Comparison of ENCODE assay signal across 15 cellular contexts in genomic region chr2:85269959-85270358, GRCh38. TPM values are rescaled to one million over a fixed set of nuclear protein-coding genes. Genes with fewer than 3 reads are reported as not detected.
A peak's percentile ranks its signal among the peaks of the same experiment; 100 is the strongest.
DNase-seq lines count a peak whose midpoint lies in the region; ATAC-seq and TF ChIP-seq lines count a peak whose summit lies in the region.
"Had no signal": no experiment of that assay in that cellular context is flagged by ENCODE, and none has a peak within 500 bp of the region (broad histone marks: within the 10 kb centered on the region; RNA-seq: fewer than 3 reads in every experiment).

No MANE protein-coding gene starts in this region.

- ATAC-seq in mucosa of descending colon (peak; percentile 65), HG02610 (IDR thresholded peaks at IDR 0.05; ENCODE audit: unreplicated experiment) (no peak)

- TF ChIP-seq CTCF in A673 (conservative IDR thresholded peaks at IDR 0.05; ENCODE audit: low read depth, low read length) (no peak), fibroblast of the aortic adventitia (IDR thresholded peaks at IDR 0.05; ENCODE audit: insufficient read depth, low read length) (no peak), mucosa of descending colon (IDR thresholded peaks at IDR 0.05) (no peak)

- H3K4me3 ChIP-seq in A673 (ENCODE audit: low read depth, low read length, poor library complexity, severe bottlenecking) (no peak overlapping the region), fibroblast of the aortic adventitia (ENCODE audit: low read depth, low read length) (no peak overlapping the region), mucosa of descending colon (no peak overlapping the region)
- H3K4me3 ChIP-seq: neural progenitor cell, spleen had no signal

- no peaks in the 10 kb centered on the region for H3K27me3 ChIP-seq in A673 (replicated peaks; ENCODE audit: insufficient read depth, low read depth, low read length, poor library complexity)
- H3K27me3 ChIP-seq: neural progenitor cell had no signal

- H3K9me3 ChIP-seq in A673 (ENCODE audit: low read depth, low read length, poor library complexity, severe bottlenecking) (no peaks in the 10 kb centered on the region), mucosa of descending colon (no peaks in the 10 kb centered on the region)
- H3K9me3 ChIP-seq: spleen had no signal

- CTCF ChIA-PET in A673 (lab: Charles Lee) = no interaction called here

- peak overlapping the region; percentile 45 for H3K27ac ChIP-seq in A673 (ENCODE audit: low read depth, low read length, poor library complexity, severe bottlenecking)
- H3K27ac ChIP-seq: neural progenitor cell, spleen had no signal

- POLR2A ChIA-PET in A673 (lab: Charles Lee; ENCODE audit: low non-redundant PET) = interaction anchor here (0.6 kb wide), 1 partner anchor 19 kb away, joined by 3 read pairs; no protein-coding TSS in a partner anchor

- no TSS peak for BruUV-seq in A673 (replicated peaks; lab: Mats Ljungman, UMichigan)

- peaks cover 29% of the 10 kb centered on the region for H3K4me1 ChIP-seq in A673 (ENCODE audit: insufficient read depth, low read length, poor library complexity, severe bottlenecking)
- H3K4me1 ChIP-seq in mucosa of descending colon (ENCODE audit: low read depth) = peaks cover 7% of the 10 kb centered on the region

- DNase-seq in A673 (ENCODE audit: low spot score) (no peak), NCI-H510A treated with DMSO at 0.1 percent for 48 hours (lab: John Stamatoyannopoulos, UW) (peak; percentile 50), fibroblast of the aortic adventitia (ENCODE audit: low read depth) (peak; percentile 90), mucosa of descending colon (peak in 1 of 3 donors; percentile 41), activated T-cell treated with anti-CD3 and anti-CD28 coated beads for 4 hours (no peak), NCI-H1105 treated with DMSO at 0.1 percent for 48 hours (lab: John Stamatoyannopoulos, UW) (no peak), SKM-1 treated with dmso at 0.1 percent for 144 hours (lab: John Stamatoyannopoulos, UW; ENCODE audit: unreplicated experiment) (no peak)
- DNase-seq: activated CD4-positive, alpha-beta memory T cell treated with anti-CD3 and anti-CD28 coated beads for 36 hours; activated gamma-delta T cell; NCI-H2081; spleen; T-helper 1 cell; trophoblast cell had no signal

- H3K36me3 ChIP-seq in A673 (ENCODE audit: insufficient read depth, low read length, poor library complexity, severe bottlenecking) (no peaks in the 10 kb centered on the region), mucosa of descending colon (ENCODE audit: low read depth) (no peaks in the 10 kb centered on the region)
- H3K36me3 ChIP-seq: neural progenitor cell, spleen had no signal

- intact Hi-C loops in A673 (cut with micrococcal nuclease; ENCODE audit: unreplicated experiment) (no loop called here), mucosa of descending colon (cut with DNase I, micrococcal nuclease) (no loop called here)

RNA-seq across cellular contexts. Expression of gene TGOLN2, which starts 57.8 kb away (rescaled TPM):
- total RNA-seq in A673 (2021) = 48.8 and 56.0 TPM in 2 replicates
- 90.3 and 112 TPM in 2 replicates for total RNA-seq in fibroblast of the aortic adventitia (ENCODE audit: low replicate concordance)
- total RNA-seq in mucosa of descending colon = 100 to 1,000 TPM; 148 to 227 (median 163) TPM

Comparison
In these comparisons a context has a peak if more than half of its experiments do, and no peak if none do; other contexts are left out.
1. DNase-seq: peak in NCI-H510A treated with DMSO at 0.1 percent for 48 hours (single experiment) and fibroblast of the aortic adventitia (single experiment); none in A673 (single experiment), activated T-cell treated with anti-CD3 and anti-CD28 coated beads for 4 hours (single experiment), NCI-H1105 treated with DMSO at 0.1 percent for 48 hours (single experiment) and SKM-1 treated with dmso at 0.1 percent for 144 hours (single experiment).